In genomic region chr7:83594076-83594475, GRCh38 we compare ENCODE assay signal across 17 cellular contexts. TPM values are rescaled to one million over a fixed set of nuclear protein-coding genes. Genes with fewer than 3 reads are reported as not detected.
DNase-seq lines count a peak whose midpoint lies in the region; ATAC-seq and TF ChIP-seq lines count a peak whose summit lies in the region.
"Had no signal": no experiment of that assay in that cellular context is flagged by ENCODE, and none has a peak within 500 bp of the region (broad histone marks: within the 10 kb centered on the region; RNA-seq: fewer than 3 reads in every experiment).

No MANE protein-coding gene starts in this region.

- no peak for TF ChIP-seq CTCF in Caco-2 (IDR thresholded peaks at IDR 0.05; ENCODE audit: insufficient read depth in 1 of 2, low read depth in 1 of 2, low read length in 1 of 2, severe bottlenecking in 1 of 2, unreplicated experiment in 1 of 2)
- no peak for TF ChIP-seq CTCF in heart left ventricle (IDR thresholded peaks at IDR 0.05)

- H3K36me3 ChIP-seq in Caco-2 (ENCODE audit: control insufficient read depth, insufficient read depth, low read length) (no peaks in the 10 kb centered on the region), heart left ventricle (no peaks in the 10 kb centered on the region)

- TF ChIP-seq POLR2A in heart left ventricle (IDR thresholded peaks at IDR 0.05), result no peak

- POLR2A ChIA-PET in Caco-2 (lab: Charles Lee), result no interaction called here

- H3K9me3 ChIP-seq in Caco-2 (no peaks in the 10 kb centered on the region), heart left ventricle (no peaks in the 10 kb centered on the region)

- CTCF ChIA-PET in Caco-2 (lab: Charles Lee), result no interaction called here

- peak; percentile 28 for DNase-seq in COLO668 (lab: John Stamatoyannopoulos, UW; ENCODE audit: unreplicated experiment)
- DNase-seq in NCI-H1092 treated with DMSO at 0.1 percent for 48 hours (lab: John Stamatoyannopoulos, UW), result peak; percentile 60
- peak; percentile 85 for DNase-seq in NCI-H2029 treated with DMSO at 0.1 percent for 48 hours (lab: John Stamatoyannopoulos, UW)
- peak; percentile 91 for DNase-seq in NCI-H748 treated with DMSO at 0.1 percent for 48 hours (lab: John Stamatoyannopoulos, UW)
- DNase-seq in KG1 (lab: John Stamatoyannopoulos, UW), result no peak
- DNase-seq in stimulated activated CD4-positive, alpha-beta T cell treated with anti-CD3 and anti-CD28 coated beads, Interleukin-2, amount 100 ng/mL, for 24 hours, result no peak
- no peak for DNase-seq in Caco-2
- DNase-seq in heart left ventricle, result no peak
- DNase-seq: Calu3, GM23248, NCI-H1048, NCI-H2227 treated with DMSO at 0.1 percent for 48 hours, SIG-M5, T-helper 2 cell had no signal

- H3K4me1 Mint-ChIP-seq in Caco-2 (ENCODE audit: low read depth, unreplicated experiment), result no peaks in the 10 kb centered on the region
- H3K4me1 Mint-ChIP-seq: CD14-positive monocyte had no signal

- 72 to 75% (median 72%) methylated on average over 4 of the region's 4 CpGs for WGBS in heart left ventricle, 4 donors

- no TSS peak for BruUV-seq in Caco-2 (replicated peaks; lab: Mats Ljungman, UMichigan)

- intact Hi-C loops in Caco-2 (cut with micrococcal nuclease; ENCODE audit: unreplicated experiment), result no loop called here
- intact Hi-C loops in heart left ventricle (cut with DNase I), result no loop called here

- H3K27ac Mint-ChIP-seq in Caco-2 (ENCODE audit: unreplicated experiment), result no peak overlapping the region
- H3K27ac Mint-ChIP-seq: CD14-positive monocyte had no signal

- H3K4me1 ChIP-seq in Caco-2 (no peaks in the 10 kb centered on the region), heart left ventricle (no peaks in the 10 kb centered on the region)

- H3K27me3 ChIP-seq in Caco-2 (replicated peaks; ENCODE audit: control insufficient read depth, insufficient read depth, low read length), result no peaks in the 10 kb centered on the region
- H3K27me3 ChIP-seq in heart left ventricle, result no peaks in the 10 kb centered on the region

- H3K27me3 Mint-ChIP-seq in Caco-2 (ENCODE audit: insufficient read depth, unreplicated experiment), result no peaks in the 10 kb centered on the region

- no peak for ATAC-seq in heart left ventricle
- ATAC-seq: K562 had no signal

- no peaks in the 10 kb centered on the region for H3K9me3 Mint-ChIP-seq in Caco-2 (ENCODE audit: unreplicated experiment)

- H3K4me3 Mint-ChIP-seq in Caco-2 (ENCODE audit: unreplicated experiment), result no peak overlapping the region
- H3K4me3 Mint-ChIP-seq: CD14-positive monocyte had no signal

- H3K4me3 ChIP-seq in Caco-2 (ENCODE audit: low read depth, low read length) (no peak overlapping the region), heart left ventricle (no peak overlapping the region)
- H3K4me3 ChIP-seq: GM23248, K562 had no signal

- no peaks in the 10 kb centered on the region for H3K36me3 Mint-ChIP-seq in Caco-2 (ENCODE audit: insufficient read depth, unreplicated experiment)
- H3K36me3 Mint-ChIP-seq: CD14-positive monocyte had no signal

- H3K27ac ChIP-seq in heart left ventricle, result no peak overlapping the region
- H3K27ac ChIP-seq: GM23248, HL-60 had no signal

RNA-seq across cellular contexts. Expression of gene SEMA3E, which starts 54.9 kb away (rescaled TPM):
- total RNA-seq in Caco-2 (2022) (0.20 TPM in 1 of 2 replicates, not detected in the other), heart left ventricle (1 to 10 TPM in 2 of 9 donors, under 1 TPM in 5, not detected in 2; 0.04 to 1.2 (median 0.19) TPM)
- polyA plus RNA-seq in heart left ventricle, result under 1 TPM in 1 of 2 donors, not detected in 1; 0.08 TPM
- polyA plus RNA-seq: CD14-positive monocyte had no signal

Comparison
In these comparisons a context has a peak if more than half of its experiments do, and no peak if none do; other contexts are left out.
1. DNase-seq: peak in COLO668 (single experiment), NCI-H1092 treated with DMSO at 0.1 percent for 48 hours (single experiment), NCI-H2029 treated with DMSO at 0.1 percent for 48 hours (single experiment) and NCI-H748 treated with DMSO at 0.1 percent for 48 hours (single experiment); none in KG1 (single experiment), stimulated activated CD4-positive, alpha-beta T cell treated with anti-CD3 and anti-CD28 coated beads, Interleukin-2, amount 100 ng/mL, for 24 hours (0 of 2), Caco-2 (0 of 2) and heart left ventricle (0 of 5).